Comparison of ENCODE assay signal across 25 cellular contexts in the genomic region with DNA sequence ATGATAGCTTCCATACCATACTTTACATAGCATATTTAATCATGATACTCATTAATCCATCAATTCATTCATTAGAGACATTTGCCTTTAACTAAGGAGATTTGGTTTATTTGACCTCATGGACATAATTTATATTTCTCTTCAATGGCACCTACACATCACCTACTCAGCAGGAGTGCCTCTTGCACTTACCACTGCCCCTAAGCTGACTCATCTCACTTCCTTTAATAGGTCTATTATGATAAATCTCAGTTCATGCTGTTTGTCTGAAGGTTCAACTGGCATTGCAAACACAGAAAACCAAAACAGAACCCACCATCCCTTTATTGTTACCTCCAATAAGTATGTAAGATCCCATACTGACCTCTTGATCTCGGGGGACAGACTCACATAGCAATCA.
DNase-seq lines count a peak whose midpoint lies in the region; ATAC-seq and TF ChIP-seq lines count a peak whose summit lies in the region.
"Had no signal": no experiment of that assay in that cellular context is flagged by ENCODE, and none has a peak within 500 bp of the region (broad histone marks: within the 10 kb centered on the region; RNA-seq: fewer than 3 reads in every experiment).

No MANE protein-coding gene starts in this region.

- no peaks in the 10 kb centered on the region for H3K36me3 Mint-ChIP-seq in activated naive CD8-positive, alpha-beta T cell treated with anti-CD3 and anti-CD28 coated beads, Interleukin-2, amount 50 U/mL, for 24 hours (ENCODE audit: low read depth)
- H3K36me3 Mint-ChIP-seq: CD14-positive monocyte; CD8-positive, alpha-beta memory T cell had no signal

- H4K20me1 ChIP-seq in OCI-LY3 (ENCODE audit: insufficient read depth, low read length): no peaks in the 10 kb centered on the region

- peak; percentile 72 for ATAC-seq in foreskin keratinocyte
- ATAC-seq in activated naive CD8-positive, alpha-beta T cell treated with anti-CD3 and anti-CD28 coated beads, Interleukin-2, amount 50 U/mL, for 24 hours: no peak
- ATAC-seq: Panc1 had no signal

- no peak overlapping the region for H3K27ac Mint-ChIP-seq in activated naive CD8-positive, alpha-beta T cell treated with anti-CD3 and anti-CD28 coated beads, Interleukin-2, amount 50 U/mL, for 24 hours
- H3K27ac Mint-ChIP-seq: CD14-positive monocyte; CD8-positive, alpha-beta memory T cell had no signal

- no peak overlapping the region for H3K27ac ChIP-seq in OCI-LY3 (ENCODE audit: low read length)
- H3K27ac ChIP-seq in foreskin keratinocyte: no peak overlapping the region
- H3K27ac ChIP-seq in thyroid gland: no peak overlapping the region
- H3K27ac ChIP-seq: 22Rv1, SK-N-MC had no signal

- no peak overlapping the region for H2AFZ ChIP-seq in OCI-LY3 (ENCODE audit: low read depth, low read length)

- 83 to 89% methylated on average over 1 of the region's 1 CpG for WGBS in thyroid gland, 2 donors

- TF ChIP-seq POLR2A in thyroid gland (IDR thresholded peaks at IDR 0.05): no peak

- H3K4me3 ChIP-seq in OCI-LY3 (ENCODE audit: low read length) (no peak overlapping the region), thyroid gland (replicated peaks in 1 of 3) (no peak overlapping the region)
- H3K4me3 ChIP-seq: MG63, SK-N-MC had no signal

- no peak overlapping the region for H3K4me3 Mint-ChIP-seq in activated naive CD8-positive, alpha-beta T cell treated with anti-CD3 and anti-CD28 coated beads, Interleukin-2, amount 50 U/mL, for 24 hours
- H3K4me3 Mint-ChIP-seq: CD14-positive monocyte; CD8-positive, alpha-beta memory T cell had no signal

- no peaks in the 10 kb centered on the region for H3K79me2 ChIP-seq in OCI-LY3 (ENCODE audit: low read length)

- peaks cover 18% of the 10 kb centered on the region for H3K4me1 ChIP-seq in OCI-LY3 (ENCODE audit: low read length)
- H3K4me1 ChIP-seq in foreskin keratinocyte: peaks cover 6% of the 10 kb centered on the region
- H3K4me1 ChIP-seq in thyroid gland: no peaks in the 10 kb centered on the region
- H3K4me1 ChIP-seq: BE2C had no signal

- no peaks in the 10 kb centered on the region for H3K4me1 Mint-ChIP-seq in activated naive CD8-positive, alpha-beta T cell treated with anti-CD3 and anti-CD28 coated beads, Interleukin-2, amount 50 U/mL, for 24 hours
- H3K4me1 Mint-ChIP-seq: CD14-positive monocyte; CD8-positive, alpha-beta memory T cell had no signal

- no peak for TF ChIP-seq CTCF in OCI-LY3 (IDR thresholded peaks at IDR 0.05; ENCODE audit: low read depth, low read length)
- no peak for TF ChIP-seq CTCF in foreskin keratinocyte (conservative IDR thresholded peaks at IDR 0.05)
- TF ChIP-seq CTCF in thyroid gland (IDR thresholded peaks at IDR 0.05): no peak

- H3K27me3 ChIP-seq in OCI-LY3 (ENCODE audit: low read depth, low read length): no peaks in the 10 kb centered on the region
- H3K27me3 ChIP-seq in foreskin keratinocyte: no peaks in the 10 kb centered on the region
- H3K27me3 ChIP-seq in thyroid gland: no peaks in the 10 kb centered on the region
- H3K27me3 ChIP-seq: BE2C, MG63 had no signal

- intact Hi-C loops in thyroid gland (cut with DNase I): no loop called here

- no peak overlapping the region for H3K9ac ChIP-seq in OCI-LY3 (ENCODE audit: low read length)

- H3K27me3 Mint-ChIP-seq in activated naive CD8-positive, alpha-beta T cell treated with anti-CD3 and anti-CD28 coated beads, Interleukin-2, amount 50 U/mL, for 24 hours: no peaks in the 10 kb centered on the region
- H3K27me3 Mint-ChIP-seq: CD8-positive, alpha-beta memory T cell had no signal

- H3K36me3 ChIP-seq in OCI-LY3 (replicated peaks; ENCODE audit: low read depth, low read length): no peaks in the 10 kb centered on the region
- no peaks in the 10 kb centered on the region for H3K36me3 ChIP-seq in thyroid gland
- H3K36me3 ChIP-seq: BE2C, MG63 had no signal

- no peaks in the 10 kb centered on the region for H3K9me3 ChIP-seq in OCI-LY3 (ENCODE audit: insufficient read depth, low read length)
- H3K9me3 ChIP-seq in thyroid gland: no peaks in the 10 kb centered on the region
- H3K9me3 ChIP-seq: BE2C, MG63 had no signal

- H3K9me3 Mint-ChIP-seq in activated naive CD8-positive, alpha-beta T cell treated with anti-CD3 and anti-CD28 coated beads, Interleukin-2, amount 50 U/mL, for 24 hours: peaks cover 8% of the 10 kb centered on the region

- DNase-seq in NCI-H1417 (lab: John Stamatoyannopoulos, UW) (peak in 2 of 3 experiments; percentile 3 to 47), NCI-H1417 treated with DMSO at 0.1 percent for 48 hours (lab: John Stamatoyannopoulos, UW) (no peak), foreskin keratinocyte (peak in 1 of 2 donors; percentile 13), NK-92 (lab: John Stamatoyannopoulos, UW; ENCODE audit: unreplicated experiment) (no peak), thyroid gland (no peak)
- DNase-seq in activated naive CD8-positive, alpha-beta T cell treated with anti-CD3 and anti-CD28 coated beads, Interleukin-2, amount 50 U/mL, for 24 hours: no peak
- DNase-seq: ACHN; BE2C; CD8-positive, alpha-beta memory T cell; DMS 273 treated with DMSO at 0.1 percent for 48 hours; DND-41; IMR-90; KG1; MG63; NCI-H1436; NCI-H187 treated with DMSO at 0.1 percent for 48 hours; NCI-H2171 treated with DMSO at 0.1 percent for 48 hours; NCI-H524; NCI-H774; SIG-M5 had no signal

- H3K4me2 ChIP-seq in OCI-LY3 (ENCODE audit: low read length): peak overlapping the region; percentile 40

Comparison
In these comparisons a context has a peak if more than half of its experiments do, and no peak if none do; other contexts are left out.
1. DNase-seq: peak in NCI-H1417 (2 of 3); none in NCI-H1417 treated with DMSO at 0.1 percent for 48 hours (single experiment), NK-92 (single experiment), activated naive CD8-positive, alpha-beta T cell treated with anti-CD3 and anti-CD28 coated beads, Interleukin-2, amount 50 U/mL, for 24 hours (single experiment) and thyroid gland (0 of 2).